In the genomic region with DNA sequence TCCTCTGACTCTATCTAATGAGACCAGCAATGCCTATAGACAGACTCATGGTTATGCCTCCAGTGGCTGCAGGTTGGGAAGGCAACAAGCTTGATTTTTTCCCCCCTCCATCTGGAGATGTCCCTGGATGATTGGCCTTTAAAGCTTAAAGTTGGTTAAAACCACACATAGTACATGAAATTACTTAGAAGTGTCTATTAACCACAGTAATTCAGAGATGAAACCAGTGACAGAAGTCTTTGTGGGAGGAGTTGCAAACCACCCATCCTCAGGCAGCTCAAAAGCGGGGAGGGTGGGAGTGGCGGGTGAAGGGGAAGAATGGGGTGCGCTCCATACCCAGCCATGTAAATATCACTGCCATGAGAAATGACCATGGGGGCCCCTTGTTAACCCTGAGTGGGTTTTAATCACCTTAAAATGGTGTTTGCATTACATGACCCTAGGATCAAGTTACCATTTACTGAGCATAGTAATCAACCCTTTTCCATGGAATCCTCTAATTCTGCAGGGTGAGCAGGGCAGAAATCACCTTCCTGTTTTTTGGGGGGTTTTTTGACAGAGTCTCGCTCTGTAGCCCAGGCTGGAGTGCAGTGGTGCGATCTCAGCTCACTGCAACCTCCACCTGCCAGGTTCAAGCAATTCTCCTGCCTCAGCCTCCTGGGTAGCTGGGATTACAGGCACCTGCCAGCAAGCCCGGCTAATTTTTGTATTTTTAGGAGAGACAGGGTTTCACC, we compare ENCODE assay signal across 10 cellular contexts.
DNase-seq lines count a peak whose midpoint lies in the region; ATAC-seq, FAIRE-seq and TF ChIP-seq lines count a peak whose summit lies in the region.
"Had no signal": no experiment of that assay in that cellular context is flagged by ENCODE, and none has a peak within 500 bp of the region (broad histone marks: within the 10 kb centered on the region; RNA-seq: fewer than 3 reads in every experiment).

No MANE protein-coding gene starts in this region.

- ATAC-seq in GM21447 (IDR thresholded peaks at IDR 0.05; ENCODE audit: unreplicated experiment) = peak; percentile 68
- ATAC-seq in HG03457 (IDR thresholded peaks at IDR 0.05; ENCODE audit: unreplicated experiment) = peak; percentile 79
- ATAC-seq: left ventricle myocardium superior had no signal

- no peak overlapping the region for H3K4me3 Mint-ChIP-seq in dendritic cell treated with granulocyte-macrophage colony-stimulating factor and Interleukin-4, amounts not matched to agents 40 ng/mL and 50 ng/mL, for 4 days

- H3K9me3 Mint-ChIP-seq in dendritic cell treated with granulocyte-macrophage colony-stimulating factor and Interleukin-4, amounts not matched to agents 40 ng/mL and 50 ng/mL, for 4 days = no peaks in the 10 kb centered on the region

- DNase-seq in GM18507 (ENCODE audit: extremely low spot score, insufficient read length, low read depth) = no peak
- DNase-seq in RKO (ENCODE audit: low spot score) = no peak
- DNase-seq in D721Med (ENCODE audit: insufficient read length, low spot score) = no peak
- DNase-seq in COLO668 (lab: John Stamatoyannopoulos, UW; ENCODE audit: unreplicated experiment) = no peak
- DNase-seq in DMS153 treated with DMSO at 0.1 percent for 48 hours (lab: John Stamatoyannopoulos, UW; ENCODE audit: unreplicated experiment) = no peak
- DNase-seq: left ventricle myocardium superior, MV-4-11 had no signal

- TF ChIP-seq CTCF in D721Med (IDR thresholded peaks at IDR 0.05; ENCODE audit: insufficient read depth, missing control alignments) = no peak

- H3K36me3 Mint-ChIP-seq in dendritic cell treated with granulocyte-macrophage colony-stimulating factor and Interleukin-4, amounts not matched to agents 40 ng/mL and 50 ng/mL, for 4 days (ENCODE audit: low read depth) = peaks cover 54% of the 10 kb centered on the region

- H3K27me3 Mint-ChIP-seq in dendritic cell treated with granulocyte-macrophage colony-stimulating factor and Interleukin-4, amounts not matched to agents 40 ng/mL and 50 ng/mL, for 4 days = no peaks in the 10 kb centered on the region

- H3K27ac Mint-ChIP-seq in dendritic cell treated with granulocyte-macrophage colony-stimulating factor and Interleukin-4, amounts not matched to agents 40 ng/mL and 50 ng/mL, for 4 days = peak overlapping the region; percentile 96

- peaks cover 60% of the 10 kb centered on the region for H3K4me1 Mint-ChIP-seq in dendritic cell treated with granulocyte-macrophage colony-stimulating factor and Interleukin-4, amounts not matched to agents 40 ng/mL and 50 ng/mL, for 4 days (ENCODE audit: low read depth)

- FAIRE-seq in GM18507 (lab: Jason Lieb, UNC) (peak; percentile 76), D721Med (lab: Jason Lieb, UNC) (no peak)

- intact Hi-C loops in dendritic cell treated with granulocyte-macrophage colony-stimulating factor and Interleukin-4, amounts not matched to agents 40 ng/mL and 50 ng/mL, for 4 days (cut with micrococcal nuclease) = no loop called here
